ENCODE assay signal across 28 cellular contexts in the genomic region with DNA sequence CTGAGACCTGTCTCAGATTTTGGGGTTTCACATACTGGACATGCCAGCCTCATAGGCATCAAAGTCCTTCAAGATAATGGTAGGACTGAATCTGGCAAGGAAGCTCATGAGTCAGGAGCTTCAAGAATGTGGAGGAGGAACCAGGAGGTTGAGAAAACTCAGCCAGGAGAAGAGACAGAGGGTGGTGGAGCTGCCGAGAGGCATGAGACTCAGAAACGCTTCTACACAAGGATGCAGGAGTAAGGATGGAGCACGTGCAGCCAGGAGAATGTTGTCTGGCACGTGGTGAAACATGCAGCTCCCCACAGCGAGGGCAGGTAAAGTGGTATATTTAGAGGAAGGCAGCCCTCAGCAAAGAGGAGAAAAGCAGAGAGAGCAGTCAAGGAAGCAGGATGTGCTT.
"Had no signal": no experiment of that assay in that cellular context is flagged by ENCODE, and none has a peak within 500 bp of the region (broad histone marks: within the 10 kb centered on the region; RNA-seq: fewer than 3 reads in every experiment).

No MANE protein-coding gene starts in this region.

- H3K27me3 ChIP-seq: adrenal gland, cardiac muscle cell, upper lobe of left lung had no signal

- H3K4me1 Mint-ChIP-seq: activated B cell treated with CpG ODN at 0.5 μM for 24 hours; activated naive CD8-positive, alpha-beta T cell treated with anti-CD3 and anti-CD28 coated beads for 36 hours; naive thymus-derived CD4-positive, alpha-beta T cell; stimulated activated effector memory CD8-positive, alpha-beta T cell treated with anti-CD3 and anti-CD28 coated beads, Interleukin-12 subunit alpha, Interleukin-12 subunit beta, amount 100 ng/mL, for 72 hours had no signal

- H3K79me2 ChIP-seq: parathyroid adenoma had no signal

- H3K27ac ChIP-seq: adrenal gland, cardiac muscle cell, coronary artery, parathyroid adenoma, psoas muscle, upper lobe of left lung had no signal

- H3K36me3 ChIP-seq: adrenal gland, cardiac muscle cell, upper lobe of left lung had no signal

- H3K27me3 Mint-ChIP-seq: brain had no signal

- H2AFZ ChIP-seq: parathyroid adenoma had no signal

- H3K4me1 ChIP-seq: adrenal gland, parathyroid adenoma, psoas muscle, upper lobe of left lung had no signal

- H3K36me3 Mint-ChIP-seq: activated naive CD8-positive, alpha-beta T cell treated with anti-CD3 and anti-CD28 coated beads for 36 hours; brain; naive thymus-derived CD4-positive, alpha-beta T cell; stimulated activated effector memory CD8-positive, alpha-beta T cell treated with anti-CD3 and anti-CD28 coated beads, Interleukin-12 subunit alpha, Interleukin-12 subunit beta, amount 100 ng/mL, for 72 hours had no signal

- DNase-seq: activated B cell treated with CpG ODN at 0.5 μM for 24 hours; activated CD4-positive, alpha-beta T cell treated with anti-CD3 and anti-CD28 coated beads, Interleukin-2, amount 50 U/mL, for 4 hours; activated naive CD4-positive, alpha-beta T cell treated with anti-CD3 and anti-CD28 coated beads for 36 hours; activated naive CD8-positive, alpha-beta T cell treated with anti-CD3 and anti-CD28 coated beads for 36 hours; activated T-cell treated with anti-CD3 and anti-CD28 coated beads for 4 hours; activated T-cell treated with anti-CD3 and anti-CD28 coated beads, Interleukin-2, amount 50 U/mL, for 72 hours; adrenal gland; aorta; cerebellar nuclear complex; effector memory CD4-positive, alpha-beta T cell; glutamatergic neuron; islet precursor cell; left cardiac atrium; left ventricle myocardium superior; naive thymus-derived CD4-positive, alpha-beta T cell; nucleus accumbens; psoas muscle; stimulated activated CD4-positive, alpha-beta T cell treated with anti-CD3 and anti-CD28 coated beads, Interleukin-4, amount 100 ng/mL, for 24 hours; T-helper 1 cell; upper lobe of left lung had no signal

- H3K9me3 Mint-ChIP-seq: activated T-cell treated with anti-CD3 and anti-CD28 coated beads, Interleukin-2, amount 50 U/mL, for 72 hours; stimulated activated effector memory CD8-positive, alpha-beta T cell treated with anti-CD3 and anti-CD28 coated beads, Interleukin-12 subunit alpha, Interleukin-12 subunit beta, amount 100 ng/mL, for 72 hours; T-helper 2 cell treated with Interferon-gamma antibody and Interleukin-4, amounts not matched to agents 5 μg/mL and 100 μg/mL, for 36 hours had no signal

- ATAC-seq: activated T-cell treated with anti-CD3 and anti-CD28 coated beads, Interleukin-2, amount 50 U/mL, for 72 hours; left ventricle myocardium superior; naive thymus-derived CD4-positive, alpha-beta T cell; psoas muscle; stimulated activated effector memory CD8-positive, alpha-beta T cell treated with anti-CD3 and anti-CD28 coated beads, Interleukin-12 subunit alpha, Interleukin-12 subunit beta, amount 100 ng/mL, for 72 hours had no signal

- H3K4me3 Mint-ChIP-seq: activated B cell treated with CpG ODN at 0.5 μM for 24 hours; activated naive CD4-positive, alpha-beta T cell treated with anti-CD3 and anti-CD28 coated beads for 36 hours; activated naive CD8-positive, alpha-beta T cell treated with anti-CD3 and anti-CD28 coated beads for 36 hours; activated T-cell treated with anti-CD3 and anti-CD28 coated beads, Interleukin-2, amount 50 U/mL, for 72 hours; brain; naive thymus-derived CD4-positive, alpha-beta T cell; stimulated activated effector memory CD8-positive, alpha-beta T cell treated with anti-CD3 and anti-CD28 coated beads, Interleukin-12 subunit alpha, Interleukin-12 subunit beta, amount 100 ng/mL, for 72 hours; stimulated activated naive CD8-positive, alpha-beta T cell treated with anti-CD3 and anti-CD28 coated beads, Interleukin-15, Interleukin-2, amounts not matched to agents 100 ng/mL and 50 ng/mL, for 24 hours; T-helper 2 cell treated with Interferon-gamma antibody and Interleukin-4, amounts not matched to agents 5 μg/mL and 100 μg/mL, for 36 hours had no signal

- H3K27ac Mint-ChIP-seq: activated B cell treated with CpG ODN at 0.5 μM for 24 hours; activated naive CD4-positive, alpha-beta T cell treated with anti-CD3 and anti-CD28 coated beads for 36 hours; activated naive CD8-positive, alpha-beta T cell treated with anti-CD3 and anti-CD28 coated beads for 36 hours; activated T-cell treated with anti-CD3 and anti-CD28 coated beads, Interleukin-2, amount 50 U/mL, for 72 hours; brain; naive thymus-derived CD4-positive, alpha-beta T cell; stimulated activated effector memory CD8-positive, alpha-beta T cell treated with anti-CD3 and anti-CD28 coated beads, Interleukin-12 subunit alpha, Interleukin-12 subunit beta, amount 100 ng/mL, for 72 hours; stimulated activated naive CD8-positive, alpha-beta T cell treated with anti-CD3 and anti-CD28 coated beads, Interleukin-15, Interleukin-2, amounts not matched to agents 100 ng/mL and 50 ng/mL, for 24 hours; T-helper 2 cell treated with Interferon-gamma antibody and Interleukin-4, amounts not matched to agents 5 μg/mL and 100 μg/mL, for 36 hours had no signal

- H3K4me3 ChIP-seq: adrenal gland, cardiac muscle cell, coronary artery, dorsolateral prefrontal cortex, psoas muscle, upper lobe of left lung had no signal
